ENCODE assay signal across 1 cellular context in the genomic region with DNA sequence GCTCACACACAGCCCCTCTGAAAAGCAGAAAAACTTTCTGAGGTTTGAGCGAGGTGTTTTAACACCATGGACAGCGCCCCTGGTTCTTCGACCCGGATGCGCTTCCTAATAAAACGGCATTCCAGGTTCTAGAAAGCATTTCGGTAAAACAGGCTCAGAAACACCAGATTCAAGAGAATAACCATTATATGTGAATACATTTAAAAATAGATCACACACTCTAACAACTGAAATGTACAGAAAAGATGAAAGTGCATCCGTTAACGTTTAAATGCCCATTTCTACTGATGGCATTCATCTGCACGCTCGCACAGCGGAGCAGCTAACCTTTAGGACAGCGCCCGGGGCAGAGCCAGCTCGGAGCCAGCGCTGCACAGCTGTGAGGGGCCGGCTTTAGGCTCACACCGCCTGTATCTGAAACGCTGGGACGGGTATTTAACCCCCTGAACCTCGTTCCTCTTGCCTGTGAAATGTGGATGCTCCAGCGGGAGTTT.
TF ChIP-seq lines count a peak whose summit lies in the region.

No MANE protein-coding gene starts in this region.

TF ChIP-seq in HepG2, 621 proteins besides CTCF, POLR2A, EP300 and RAD21 (continued from another document and continues in another):
- TF ChIP-seq, protein P1, sequence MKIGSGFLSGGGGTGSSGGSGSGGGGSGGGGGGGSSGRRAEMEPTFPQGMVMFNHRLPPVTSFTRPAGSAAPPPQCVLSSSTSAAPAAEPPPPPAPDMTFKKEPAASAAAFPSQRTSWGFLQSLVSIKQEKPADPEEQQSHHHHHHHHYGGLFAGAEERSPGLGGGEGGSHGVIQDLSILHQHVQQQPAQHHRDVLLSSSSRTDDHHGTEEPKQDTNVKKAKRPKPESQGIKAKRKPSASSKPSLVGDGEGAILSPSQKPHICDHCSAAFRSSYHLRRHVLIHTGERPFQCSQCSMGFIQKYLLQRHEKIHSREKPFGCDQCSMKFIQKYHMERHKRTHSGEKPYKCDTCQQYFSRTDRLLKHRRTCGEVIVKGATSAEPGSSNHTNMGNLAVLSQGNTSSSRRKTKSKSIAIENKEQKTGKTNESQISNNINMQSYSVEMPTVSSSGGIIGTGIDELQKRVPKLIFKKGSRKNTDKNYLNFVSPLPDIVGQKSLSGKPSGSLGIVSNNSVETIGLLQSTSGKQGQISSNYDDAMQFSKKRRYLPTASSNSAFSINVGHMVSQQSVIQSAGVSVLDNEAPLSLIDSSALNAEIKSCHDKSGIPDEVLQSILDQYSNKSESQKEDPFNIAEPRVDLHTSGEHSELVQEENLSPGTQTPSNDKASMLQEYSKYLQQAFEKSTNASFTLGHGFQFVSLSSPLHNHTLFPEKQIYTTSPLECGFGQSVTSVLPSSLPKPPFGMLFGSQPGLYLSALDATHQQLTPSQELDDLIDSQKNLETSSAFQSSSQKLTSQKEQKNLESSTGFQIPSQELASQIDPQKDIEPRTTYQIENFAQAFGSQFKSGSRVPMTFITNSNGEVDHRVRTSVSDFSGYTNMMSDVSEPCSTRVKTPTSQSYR (CRISPR knock-in tag; IDR thresholded peaks at IDR 0.05; ENCODE audit: borderline replicate concordance) = 0 out of 2 replicates have a peak, but pooled peaks have one; percentile 11
- no peak for TF ChIP-seq ZFAT (CRISPR knock-in tag; conservative IDR thresholded peaks at IDR 0.05)
- TF ChIP-seq, protein P2, sequence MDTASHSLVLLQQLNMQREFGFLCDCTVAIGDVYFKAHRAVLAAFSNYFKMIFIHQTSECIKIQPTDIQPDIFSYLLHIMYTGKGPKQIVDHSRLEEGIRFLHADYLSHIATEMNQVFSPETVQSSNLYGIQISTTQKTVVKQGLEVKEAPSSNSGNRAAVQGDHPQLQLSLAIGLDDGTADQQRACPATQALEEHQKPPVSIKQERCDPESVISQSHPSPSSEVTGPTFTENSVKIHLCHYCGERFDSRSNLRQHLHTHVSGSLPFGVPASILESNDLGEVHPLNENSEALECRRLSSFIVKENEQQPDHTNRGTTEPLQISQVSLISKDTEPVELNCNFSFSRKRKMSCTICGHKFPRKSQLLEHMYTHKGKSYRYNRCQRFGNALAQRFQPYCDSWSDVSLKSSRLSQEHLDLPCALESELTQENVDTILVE (CRISPR knock-in tag; IDR thresholded peaks at IDR 0.05) = peak; percentile 89; the same call in 1 of the 2 replicates
- TF ChIP-seq, protein P3, sequence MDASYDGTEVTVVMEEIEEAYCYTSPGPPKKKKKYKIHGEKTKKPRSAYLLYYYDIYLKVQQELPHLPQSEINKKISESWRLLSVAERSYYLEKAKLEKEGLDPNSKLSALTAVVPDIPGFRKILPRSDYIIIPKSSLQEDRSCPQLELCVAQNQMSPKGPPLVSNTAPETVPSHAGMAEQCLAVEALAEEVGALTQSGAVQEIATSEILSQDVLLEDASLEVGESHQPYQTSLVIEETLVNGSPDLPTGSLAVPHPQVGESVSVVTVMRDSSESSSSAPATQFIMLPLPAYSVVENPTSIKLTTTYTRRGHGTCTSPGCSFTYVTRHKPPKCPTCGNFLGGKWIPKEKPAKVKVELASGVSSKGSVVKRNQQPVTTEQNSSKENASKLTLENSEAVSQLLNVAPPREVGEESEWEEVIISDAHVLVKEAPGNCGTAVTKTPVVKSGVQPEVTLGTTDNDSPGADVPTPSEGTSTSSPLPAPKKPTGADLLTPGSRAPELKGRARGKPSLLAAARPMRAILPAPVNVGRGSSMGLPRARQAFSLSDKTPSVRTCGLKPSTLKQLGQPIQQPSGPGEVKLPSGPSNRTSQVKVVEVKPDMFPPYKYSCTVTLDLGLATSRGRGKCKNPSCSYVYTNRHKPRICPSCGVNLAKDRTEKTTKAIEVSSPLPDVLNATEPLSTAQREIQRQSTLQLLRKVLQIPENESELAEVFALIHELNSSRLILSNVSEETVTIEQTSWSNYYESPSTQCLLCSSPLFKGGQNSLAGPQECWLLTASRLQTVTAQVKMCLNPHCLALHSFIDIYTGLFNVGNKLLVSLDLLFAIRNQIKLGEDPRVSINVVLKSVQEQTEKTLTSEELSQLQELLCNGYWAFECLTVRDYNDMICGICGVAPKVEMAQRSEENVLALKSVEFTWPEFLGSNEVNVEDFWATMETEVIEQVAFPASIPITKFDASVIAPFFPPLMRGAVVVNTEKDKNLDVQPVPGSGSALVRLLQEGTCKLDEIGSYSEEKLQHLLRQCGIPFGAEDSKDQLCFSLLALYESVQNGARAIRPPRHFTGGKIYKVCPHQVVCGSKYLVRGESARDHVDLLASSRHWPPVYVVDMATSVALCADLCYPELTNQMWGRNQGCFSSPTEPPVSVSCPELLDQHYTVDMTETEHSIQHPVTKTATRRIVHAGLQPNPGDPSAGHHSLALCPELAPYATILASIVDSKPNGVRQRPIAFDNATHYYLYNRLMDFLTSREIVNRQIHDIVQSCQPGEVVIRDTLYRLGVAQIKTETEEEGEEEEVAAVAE (CRISPR knock-in tag; IDR thresholded peaks at IDR 0.05; ENCODE audit: borderline replicate concordance) = peak; percentile 76; the same call in 1 of the 2 replicates
- TF ChIP-seq ZNF652 (CRISPR knock-in tag; IDR thresholded peaks at IDR 0.05; ENCODE audit: borderline replicate concordance, low read depth) = no peak
- no peak for TF ChIP-seq RFX1 (IDR thresholded peaks at IDR 0.05)
- peak; percentile 42; the same call in 1 of the 2 replicates for TF ChIP-seq ZNF317 (CRISPR knock-in tag; IDR thresholded peaks at IDR 0.05)
- TF ChIP-seq PRPF4 (IDR thresholded peaks at IDR 0.05; ENCODE audit: low read depth, low read length, poor library complexity, severe bottlenecking) = no peak
- no peak for TF ChIP-seq CREB1 (IDR thresholded peaks at IDR 0.05)
- no peak for TF ChIP-seq CREB1 (CRISPR knock-in tag; IDR thresholded peaks at IDR 0.05)
- no peak for TF ChIP-seq ZNF562 (CRISPR knock-in tag; IDR thresholded peaks at IDR 0.05; ENCODE audit: borderline replicate concordance)
- TF ChIP-seq HNRNPLL (IDR thresholded peaks at IDR 0.05; ENCODE audit: low read depth, low read length, poor library complexity, severe bottlenecking) = no peak
- TF ChIP-seq ZNF136 (CRISPR knock-in tag; IDR thresholded peaks at IDR 0.05; ENCODE audit: low read depth) = no peak
- TF ChIP-seq ZSCAN22 (CRISPR knock-in tag; IDR thresholded peaks at IDR 0.05) = no peak
- TF ChIP-seq ZNF260 (CRISPR knock-in tag; IDR thresholded peaks at IDR 0.05; ENCODE audit: borderline replicate concordance, low read depth) = no peak
- TF ChIP-seq PRMT3 (CRISPR knock-in tag; IDR thresholded peaks at IDR 0.05; ENCODE audit: borderline replicate concordance, low read depth) = no peak
- TF ChIP-seq BORCS8-MEF2B (CRISPR knock-in tag; IDR thresholded peaks at IDR 0.05) = peak; percentile 58; the same call in 1 of the 2 replicates
- TF ChIP-seq NCOA5 (CRISPR knock-in tag; IDR thresholded peaks at IDR 0.05) = no peak
- no peak; the same call in 1 of the 2 replicates for TF ChIP-seq ZNF446 (CRISPR knock-in tag; IDR thresholded peaks at IDR 0.05)
- TF ChIP-seq ZNF24 (IDR thresholded peaks at IDR 0.05) = no peak
- no peak for TF ChIP-seq TAF15 (IDR thresholded peaks at IDR 0.05; ENCODE audit: low read depth, low read length, poor library complexity, severe bottlenecking)
- TF ChIP-seq TAF1 (CRISPR knock-in tag; IDR thresholded peaks at IDR 0.05) = no peak
- TF ChIP-seq ZNF451 (CRISPR knock-in tag; IDR thresholded peaks at IDR 0.05) = no peak
- TF ChIP-seq, protein P4, sequence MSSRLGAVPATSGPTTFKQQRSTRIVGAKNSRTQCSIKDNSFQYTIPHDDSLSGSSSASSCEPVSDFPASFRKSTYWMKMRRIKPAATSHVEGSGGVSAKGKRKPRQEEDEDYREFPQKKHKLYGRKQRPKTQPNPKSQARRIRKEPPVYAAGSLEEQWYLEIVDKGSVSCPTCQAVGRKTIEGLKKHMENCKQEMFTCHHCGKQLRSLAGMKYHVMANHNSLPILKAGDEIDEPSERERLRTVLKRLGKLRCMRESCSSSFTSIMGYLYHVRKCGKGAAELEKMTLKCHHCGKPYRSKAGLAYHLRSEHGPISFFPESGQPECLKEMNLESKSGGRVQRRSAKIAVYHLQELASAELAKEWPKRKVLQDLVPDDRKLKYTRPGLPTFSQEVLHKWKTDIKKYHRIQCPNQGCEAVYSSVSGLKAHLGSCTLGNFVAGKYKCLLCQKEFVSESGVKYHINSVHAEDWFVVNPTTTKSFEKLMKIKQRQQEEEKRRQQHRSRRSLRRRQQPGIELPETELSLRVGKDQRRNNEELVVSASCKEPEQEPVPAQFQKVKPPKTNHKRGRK (CRISPR knock-in tag; IDR thresholded peaks at IDR 0.05) = no peak
- TF ChIP-seq, protein P5, sequence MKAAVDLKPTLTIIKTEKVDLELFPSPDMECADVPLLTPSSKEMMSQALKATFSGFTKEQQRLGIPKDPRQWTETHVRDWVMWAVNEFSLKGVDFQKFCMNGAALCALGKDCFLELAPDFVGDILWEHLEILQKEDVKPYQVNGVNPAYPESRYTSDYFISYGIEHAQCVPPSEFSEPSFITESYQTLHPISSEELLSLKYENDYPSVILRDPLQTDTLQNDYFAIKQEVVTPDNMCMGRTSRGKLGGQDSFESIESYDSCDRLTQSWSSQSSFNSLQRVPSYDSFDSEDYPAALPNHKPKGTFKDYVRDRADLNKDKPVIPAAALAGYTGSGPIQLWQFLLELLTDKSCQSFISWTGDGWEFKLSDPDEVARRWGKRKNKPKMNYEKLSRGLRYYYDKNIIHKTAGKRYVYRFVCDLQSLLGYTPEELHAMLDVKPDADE (CRISPR knock-in tag; IDR thresholded peaks at IDR 0.05) = no peak
- TF ChIP-seq, protein P6, sequence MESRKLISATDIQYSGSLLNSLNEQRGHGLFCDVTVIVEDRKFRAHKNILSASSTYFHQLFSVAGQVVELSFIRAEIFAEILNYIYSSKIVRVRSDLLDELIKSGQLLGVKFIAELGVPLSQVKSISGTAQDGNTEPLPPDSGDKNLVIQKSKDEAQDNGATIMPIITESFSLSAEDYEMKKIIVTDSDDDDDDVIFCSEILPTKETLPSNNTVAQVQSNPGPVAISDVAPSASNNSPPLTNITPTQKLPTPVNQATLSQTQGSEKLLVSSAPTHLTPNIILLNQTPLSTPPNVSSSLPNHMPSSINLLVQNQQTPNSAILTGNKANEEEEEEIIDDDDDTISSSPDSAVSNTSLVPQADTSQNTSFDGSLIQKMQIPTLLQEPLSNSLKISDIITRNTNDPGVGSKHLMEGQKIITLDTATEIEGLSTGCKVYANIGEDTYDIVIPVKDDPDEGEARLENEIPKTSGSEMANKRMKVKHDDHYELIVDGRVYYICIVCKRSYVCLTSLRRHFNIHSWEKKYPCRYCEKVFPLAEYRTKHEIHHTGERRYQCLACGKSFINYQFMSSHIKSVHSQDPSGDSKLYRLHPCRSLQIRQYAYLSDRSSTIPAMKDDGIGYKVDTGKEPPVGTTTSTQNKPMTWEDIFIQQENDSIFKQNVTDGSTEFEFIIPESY (CRISPR knock-in tag; IDR thresholded peaks at IDR 0.05) = no peak
- no peak for TF ChIP-seq ZNF430 (CRISPR knock-in tag; IDR thresholded peaks at IDR 0.05)
- TF ChIP-seq, protein P7, sequence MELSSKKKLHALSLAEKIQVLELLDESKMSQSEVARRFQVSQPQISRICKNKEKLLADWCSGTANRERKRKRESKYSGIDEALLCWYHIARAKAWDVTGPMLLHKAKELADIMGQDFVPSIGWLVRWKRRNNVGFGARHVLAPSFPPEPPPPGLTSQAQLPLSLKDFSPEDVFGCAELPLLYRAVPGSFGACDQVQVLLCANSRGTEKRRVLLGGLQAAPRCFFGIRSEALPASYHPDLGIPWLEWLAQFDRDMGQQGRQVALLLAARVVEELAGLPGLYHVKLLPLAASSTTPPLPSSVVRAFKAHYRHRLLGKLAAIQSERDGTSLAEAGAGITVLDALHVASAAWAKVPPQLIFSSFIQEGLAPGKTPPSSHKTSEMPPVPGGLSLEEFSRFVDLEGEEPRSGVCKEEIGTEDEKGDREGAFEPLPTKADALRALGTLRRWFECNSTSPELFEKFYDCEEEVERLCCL (CRISPR knock-in tag; IDR thresholded peaks at IDR 0.05; ENCODE audit: borderline replicate concordance) = no peak
- no peak for TF ChIP-seq MIER3 (CRISPR knock-in tag; IDR thresholded peaks at IDR 0.05; ENCODE audit: borderline replicate concordance)
- no peak for TF ChIP-seq ZNF552 (CRISPR knock-in tag; IDR thresholded peaks at IDR 0.05; ENCODE audit: borderline replicate concordance)
- TF ChIP-seq MEIS2 (CRISPR knock-in tag; IDR thresholded peaks at IDR 0.05) = no peak
- TF ChIP-seq HOXA5 (CRISPR knock-in tag; IDR thresholded peaks at IDR 0.05) = peak; percentile 83
- TF ChIP-seq SNAPC2 (CRISPR knock-in tag; IDR thresholded peaks at IDR 0.05) = no peak; the same call in 1 of the 2 replicates
- TF ChIP-seq, protein P8, sequence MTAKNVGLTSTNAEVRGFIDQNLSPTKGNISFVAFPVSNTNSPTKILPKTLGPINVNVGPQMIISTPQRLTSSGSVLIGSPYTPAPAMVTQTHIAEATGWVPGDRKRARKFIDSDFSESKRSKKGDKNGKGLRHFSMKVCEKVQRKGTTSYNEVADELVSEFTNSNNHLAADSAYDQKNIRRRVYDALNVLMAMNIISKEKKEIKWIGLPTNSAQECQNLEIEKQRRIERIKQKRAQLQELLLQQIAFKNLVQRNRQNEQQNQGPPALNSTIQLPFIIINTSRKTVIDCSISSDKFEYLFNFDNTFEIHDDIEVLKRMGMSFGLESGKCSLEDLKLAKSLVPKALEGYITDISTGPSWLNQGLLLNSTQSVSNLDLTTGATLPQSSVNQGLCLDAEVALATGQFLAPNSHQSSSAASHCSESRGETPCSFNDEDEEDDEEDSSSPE (CRISPR knock-in tag; IDR thresholded peaks at IDR 0.05) = no peak
- peak; percentile 54; the same call in 1 of the 2 replicates for TF ChIP-seq ETV5 (CRISPR knock-in tag; IDR thresholded peaks at IDR 0.05; ENCODE audit: borderline replicate concordance)
- TF ChIP-seq SNRNP70 (IDR thresholded peaks at IDR 0.05; ENCODE audit: low read depth, low read length) = no peak
- TF ChIP-seq, protein P9, sequence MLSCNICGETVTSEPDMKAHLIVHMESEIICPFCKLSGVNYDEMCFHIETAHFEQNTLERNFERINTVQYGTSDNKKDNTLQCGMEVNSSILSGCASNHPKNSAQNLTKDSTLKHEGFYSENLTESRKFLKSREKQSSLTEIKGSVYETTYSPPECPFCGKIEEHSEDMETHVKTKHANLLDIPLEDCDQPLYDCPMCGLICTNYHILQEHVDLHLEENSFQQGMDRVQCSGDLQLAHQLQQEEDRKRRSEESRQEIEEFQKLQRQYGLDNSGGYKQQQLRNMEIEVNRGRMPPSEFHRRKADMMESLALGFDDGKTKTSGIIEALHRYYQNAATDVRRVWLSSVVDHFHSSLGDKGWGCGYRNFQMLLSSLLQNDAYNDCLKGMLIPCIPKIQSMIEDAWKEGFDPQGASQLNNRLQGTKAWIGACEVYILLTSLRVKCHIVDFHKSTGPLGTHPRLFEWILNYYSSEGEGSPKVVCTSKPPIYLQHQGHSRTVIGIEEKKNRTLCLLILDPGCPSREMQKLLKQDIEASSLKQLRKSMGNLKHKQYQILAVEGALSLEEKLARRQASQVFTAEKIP (CRISPR knock-in tag; IDR thresholded peaks at IDR 0.05; ENCODE audit: borderline replicate concordance) = no peak
- TF ChIP-seq, protein P10, sequence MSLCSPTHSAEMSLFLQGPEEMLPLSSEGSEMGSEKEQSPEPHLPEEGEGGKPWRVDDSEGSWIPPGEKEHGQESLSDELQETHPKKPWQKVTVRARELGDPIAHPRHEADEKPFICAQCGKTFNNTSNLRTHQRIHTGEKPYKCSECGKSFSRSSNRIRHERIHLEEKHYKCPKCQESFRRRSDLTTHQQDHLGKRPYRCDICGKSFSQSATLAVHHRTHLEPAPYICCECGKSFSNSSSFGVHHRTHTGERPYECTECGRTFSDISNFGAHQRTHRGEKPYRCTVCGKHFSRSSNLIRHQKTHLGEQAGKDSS (CRISPR knock-in tag; IDR thresholded peaks at IDR 0.05; ENCODE audit: borderline replicate concordance, low read depth) = no peak
- peak; percentile 27; the same call in 1 of the 2 replicates for TF ChIP-seq FOSL2 (CRISPR knock-in tag; IDR thresholded peaks at IDR 0.05)
- no peak for TF ChIP-seq ZC3H4 (CRISPR knock-in tag; IDR thresholded peaks at IDR 0.05; ENCODE audit: borderline replicate concordance)
